16 cellular contexts compared by ENCODE assay signal in genomic region chr10:115566867-115567266, GRCh38.
DNase-seq lines count a peak whose midpoint lies in the region; ATAC-seq and TF ChIP-seq lines count a peak whose summit lies in the region.
"Had no signal": no experiment of that assay in that cellular context is flagged by ENCODE, and none has a peak within 500 bp of the region (broad histone marks: within the 10 kb centered on the region; RNA-seq: fewer than 3 reads in every experiment).

No MANE protein-coding gene starts in this region.

- H3K27ac ChIP-seq in HEK293 (ENCODE audit: extremely low read depth, low read depth, low read length) (no peak overlapping the region), liver (ENCODE audit: low read depth in 1 of 2, low read length in 2 of 2) (no peak overlapping the region), aorta (ENCODE audit: low read depth in 1 of 2, low read length in 2 of 2) (no peak overlapping the region)

- ATAC-seq in HG02981 (IDR thresholded peaks at IDR 0.05; ENCODE audit: unreplicated experiment) (no peak), aorta (ENCODE audit: low FRiP score) (no peak)

- 43% methylated on average over 2 of the region's 2 CpGs for WGBS in liver
- WGBS in aorta, 2 donors: 75 to 76% methylated on average over 2 of the region's 2 CpGs

- no peak overlapping the region for H3K4me3 ChIP-seq in HEK293 (ENCODE audit: low read depth, low read length)
- no peak overlapping the region for H3K4me3 ChIP-seq in liver (ENCODE audit: low read depth in 1 of 3, low read length in 3 of 3)
- H3K4me3 ChIP-seq in aorta (ENCODE audit: low read length in 2 of 2): no peak overlapping the region

- H3K27me3 ChIP-seq in liver (ENCODE audit: control insufficient read depth in 4 of 4, insufficient read depth in 4 of 4, low read length in 3 of 4) (no peaks in the 10 kb centered on the region), aorta (ENCODE audit: control insufficient read depth in 1 of 2, insufficient read depth in 2 of 2, low read length in 1 of 2) (no peaks in the 10 kb centered on the region)
- H3K27me3 ChIP-seq: BE2C had no signal

- H3K9me3 ChIP-seq in HEK293 (ENCODE audit: control insufficient read depth, insufficient read depth, low read depth, low read length) (no peaks in the 10 kb centered on the region), liver (ENCODE audit: control insufficient read depth in 4 of 4, low read length in 3 of 4) (no peaks in the 10 kb centered on the region), aorta (ENCODE audit: control insufficient read depth, low read length) (no peaks in the 10 kb centered on the region)
- H3K9me3 ChIP-seq: BE2C had no signal

- no peak overlapping the region for H3K9ac ChIP-seq in liver (ENCODE audit: low read depth in 1 of 2, low read length in 2 of 2)

- POLR2A ChIA-PET in HEK293 (lab: Yijun Ruan, JAX): no interaction called here

- intact Hi-C loops in aorta (cut with DNase I): no loop called here

- TF ChIP-seq CTCF in HEK293 (tag by site-specific recombination; IDR thresholded peaks at IDR 0.05) (no peak), liver (IDR thresholded peaks at IDR 0.05; ENCODE audit: low read depth, low read length, missing input control) (no peak)

- DNase-seq in NCI-H526 treated with DMSO at 0.1 percent for 48 hours (lab: John Stamatoyannopoulos, UW): peak; percentile 5
- no peak for DNase-seq in NCI-H526 (lab: John Stamatoyannopoulos, UW)
- peak; percentile 68 for DNase-seq in NCI-H510A treated with DMSO at 0.1 percent for 48 hours (lab: John Stamatoyannopoulos, UW)
- DNase-seq in NCI-H82 (lab: John Stamatoyannopoulos, UW): no peak
- no peak for DNase-seq in aorta
- DNase-seq: BE2C; CD4-positive, alpha-beta memory T cell; EL; Kasumi-1; MV-4-11; NCI-H187 treated with DMSO at 0.1 percent for 48 hours; RPMI8226; T-helper 2 cell had no signal

- CTCF ChIA-PET in HEK293 (lab: Yijun Ruan, JAX): no interaction called here

- no peak for TF ChIP-seq RAD21 in liver (IDR thresholded peaks at IDR 0.05)

- H3K36me3 ChIP-seq in HEK293 (ENCODE audit: control insufficient read depth in 2 of 2, insufficient read depth in 1 of 2, low read length in 2 of 2): no peaks in the 10 kb centered on the region
- H3K36me3 ChIP-seq in liver (ENCODE audit: control insufficient read depth in 4 of 4, insufficient read depth in 3 of 4, low read depth in 1 of 4, low read length in 3 of 4): no peaks in the 10 kb centered on the region
- H3K36me3 ChIP-seq in aorta (ENCODE audit: control insufficient read depth in 1 of 2, insufficient read depth in 2 of 2, low read length in 1 of 2): no peaks in the 10 kb centered on the region
- H3K36me3 ChIP-seq: BE2C had no signal

- H3K4me1 ChIP-seq in HEK293 (ENCODE audit: control insufficient read depth, insufficient read depth, low read length) (no peaks in the 10 kb centered on the region), liver (ENCODE audit: control insufficient read depth in 4 of 4, insufficient read depth in 4 of 4, low read length in 3 of 4) (peaks cover 0 to 4% (median 0%) of the 10 kb centered on the region in 4 donors), aorta (ENCODE audit: control insufficient read depth in 1 of 2, insufficient read depth in 2 of 2, low read length in 2 of 2) (no peaks in the 10 kb centered on the region)
- H3K4me1 ChIP-seq: BE2C had no signal

TF ChIP-seq in HEK293, 187 proteins besides CTCF, POLR2A, EP300 and RAD21:
- TF ChIP-seq ZNF354C (tag by site-specific recombination; IDR thresholded peaks at IDR 0.05; ENCODE audit: borderline replicate concordance, low read depth) (no peak), PBX3 (CRISPR knock-in tag; IDR thresholded peaks at IDR 0.05) (no peak), ZNF664 (tag by site-specific recombination; IDR thresholded peaks at IDR 0.05) (no peak), ZNF274 (IDR thresholded peaks at IDR 0.05; ENCODE audit: low read length) (no peak), ZNF274 (tag by site-specific recombination; IDR thresholded peaks at IDR 0.05; ENCODE audit: borderline replicate concordance) (no peak), ZNF548 (tag by site-specific recombination; IDR thresholded peaks at IDR 0.05) (no peak), SCRT2 (tag by site-specific recombination; IDR thresholded peaks at IDR 0.05) (0 out of 2 replicates have a peak, but pooled peaks have one; percentile 12), ZNF133 (tag by site-specific recombination; IDR thresholded peaks at IDR 0.05) (no peak)

TF ChIP-seq in liver, 16 proteins besides CTCF, POLR2A, EP300 and RAD21:
- TF ChIP-seq FOXA2 (IDR thresholded peaks at IDR 0.05) (peak; percentile 58), JUND (IDR thresholded peaks at IDR 0.05) (no peak), TAF1 (conservative IDR thresholded peaks at IDR 0.05) (no peak)
TF ChIP-seq in liver: peak in this region for 1.

Comparison
In these comparisons a context has a peak if more than half of its experiments do, and no peak if none do; other contexts are left out.
1. DNase-seq: peak in NCI-H526 treated with DMSO at 0.1 percent for 48 hours (single experiment) and NCI-H510A treated with DMSO at 0.1 percent for 48 hours (single experiment); none in NCI-H526 (0 of 2), NCI-H82 (single experiment) and aorta (0 of 2).